ENCODE assay signal across 15 cellular contexts in the genomic region with DNA sequence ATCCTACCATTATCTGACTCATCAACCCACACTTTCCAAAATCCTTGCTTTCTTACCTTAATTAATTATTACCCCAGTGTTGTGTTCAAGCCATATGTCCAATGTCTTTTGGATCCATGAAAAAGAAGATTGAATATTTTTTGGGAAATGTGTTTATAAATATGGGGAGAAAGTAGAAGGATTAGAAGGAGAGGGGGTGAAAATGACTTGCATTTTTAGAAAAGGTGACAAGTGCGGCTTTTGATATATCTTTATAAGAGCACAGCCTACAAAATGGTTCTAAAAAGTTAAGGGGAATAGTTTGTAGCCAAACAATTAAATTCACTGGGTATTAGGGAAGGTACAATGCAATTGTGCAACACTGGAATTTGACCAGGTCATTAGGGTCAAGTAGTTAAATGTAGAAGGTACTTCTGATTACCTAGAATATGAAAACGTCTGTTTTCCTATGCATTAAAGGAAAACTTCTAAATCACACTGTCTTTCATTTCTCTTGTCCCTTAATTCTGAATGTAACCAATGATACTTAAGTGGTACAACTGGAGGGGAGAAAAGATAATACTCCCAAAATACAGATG. TPM values are rescaled to one million over a fixed set of nuclear protein-coding genes. Genes with fewer than 3 reads are reported as not detected.
A peak's percentile ranks its signal among the peaks of the same experiment; 100 is the strongest.
DNase-seq lines count a peak whose midpoint lies in the region; ATAC-seq and TF ChIP-seq lines count a peak whose summit lies in the region.
"Had no signal": no experiment of that assay in that cellular context is flagged by ENCODE, and none has a peak within 500 bp of the region (broad histone marks: within the 10 kb centered on the region; RNA-seq: fewer than 3 reads in every experiment).

No MANE protein-coding gene starts in this region.

- no peaks in the 10 kb centered on the region for H3K9me2 ChIP-seq in PC-9 (ENCODE audit: insufficient read depth)

- no peak overlapping the region for H3K4me3 ChIP-seq in breast epithelium
- no peak overlapping the region for H3K4me3 ChIP-seq in PC-9
- H3K4me3 ChIP-seq in effector memory CD4-positive, alpha-beta T cell (ENCODE audit: insufficient read depth, low read depth, low read length, poor library complexity, severe bottlenecking) = no peak overlapping the region
- H3K4me3 ChIP-seq: prostate gland had no signal

- no peak overlapping the region for H2AFZ ChIP-seq in PC-9

- POLR2A ChIA-PET in MCF 10A (lab: Yijun Ruan, JAX) = interaction anchor here (0.5 to 0.6 kb wide), 2 partner anchors 54 to 557 kb away, joined by 3 to 4 read pairs; no protein-coding TSS in a partner anchor
- POLR2A ChIA-PET in PC-9 (lab: Charles Lee; ENCODE audit: unreplicated experiment) = interaction anchor here (0.6 kb wide), 1 partner anchor 39 kb away, joined by 11 read pairs; no protein-coding TSS in a partner anchor

- H3K4me3 Mint-ChIP-seq in MCF 10A (ENCODE audit: unreplicated experiment) = no peak overlapping the region
- peak overlapping the region; percentile 44 to 57 for H3K4me3 Mint-ChIP-seq in stimulated activated naive CD8-positive, alpha-beta T cell treated with anti-CD3 and anti-CD28 coated beads, Interleukin-15, amount 100 ng/mL, for 72 hours
- H3K4me3 Mint-ChIP-seq: endodermal cell had no signal

- H3K27me3 ChIP-seq in breast epithelium = no peaks in the 10 kb centered on the region
- H3K27me3 ChIP-seq in PC-9 (ENCODE audit: insufficient read depth, low read depth) = no peaks in the 10 kb centered on the region
- no peaks in the 10 kb centered on the region for H3K27me3 ChIP-seq in effector memory CD4-positive, alpha-beta T cell (replicated peaks; ENCODE audit: control insufficient read depth, insufficient read depth, low read length, poor library complexity, severe bottlenecking)

- H3K9me3 ChIP-seq in breast epithelium (no peaks in the 10 kb centered on the region), PC-9 (ENCODE audit: insufficient read depth, low read depth) (no peaks in the 10 kb centered on the region)
- H3K9me3 ChIP-seq in effector memory CD4-positive, alpha-beta T cell (ENCODE audit: control insufficient read depth, low read length) = no peaks in the 10 kb centered on the region
- H3K9me3 ChIP-seq: prostate gland had no signal

- peaks cover 20% of the 10 kb centered on the region for H3K4me1 Mint-ChIP-seq in MCF 10A (ENCODE audit: insufficient read depth, unreplicated experiment)
- peaks cover 59% of the 10 kb centered on the region for H3K4me1 Mint-ChIP-seq in stimulated activated naive CD8-positive, alpha-beta T cell treated with anti-CD3 and anti-CD28 coated beads, Interleukin-15, amount 100 ng/mL, for 72 hours

- no peaks in the 10 kb centered on the region for H3K79me2 ChIP-seq in PC-9 (ENCODE audit: low read depth)

- peaks cover 11% of the 10 kb centered on the region; the same call in 1 of the 2 replicates for H3F3A ChIP-seq in PC-9 (ENCODE audit: insufficient read depth, low read depth)

- TF ChIP-seq POLR2A in breast epithelium (IDR thresholded peaks at IDR 0.05) = no peak

- TF ChIP-seq CTCF in MCF 10A (IDR thresholded peaks at IDR 0.05; ENCODE audit: unreplicated experiment) (no peak), breast epithelium (IDR thresholded peaks at IDR 0.05) (no peak), PC-9 (conservative IDR thresholded peaks at IDR 0.05) (no peak)

- no peak overlapping the region for H3K4me2 ChIP-seq in PC-9

- CTCF ChIA-PET in MCF 10A (lab: Yijun Ruan, JAX) = no interaction called here
- CTCF ChIA-PET in PC-9 (lab: Charles Lee) = no interaction called here

- no peaks in the 10 kb centered on the region for H3K36me3 ChIP-seq in breast epithelium
- H3K36me3 ChIP-seq in PC-9 (ENCODE audit: low read depth) = no peaks in the 10 kb centered on the region
- no peaks in the 10 kb centered on the region for H3K36me3 ChIP-seq in effector memory CD4-positive, alpha-beta T cell (ENCODE audit: control insufficient read depth, insufficient read depth, low read length)
- H3K36me3 ChIP-seq: prostate gland had no signal

- no peaks in the 10 kb centered on the region for H4K20me1 ChIP-seq in PC-9 (ENCODE audit: insufficient read depth)

- H3K36me3 Mint-ChIP-seq in MCF 10A (ENCODE audit: insufficient read depth, unreplicated experiment) = no peaks in the 10 kb centered on the region

- BruUV-seq in MCF 10A (replicated peaks; lab: Mats Ljungman, UMichigan) = no TSS peak
- BruUV-seq in PC-9 (replicated peaks; lab: Mats Ljungman, UMichigan) = no TSS peak

- H3K27me3 Mint-ChIP-seq in MCF 10A (ENCODE audit: insufficient read depth, unreplicated experiment) = no peaks in the 10 kb centered on the region
- no peaks in the 10 kb centered on the region for H3K27me3 Mint-ChIP-seq in stimulated activated naive CD8-positive, alpha-beta T cell treated with anti-CD3 and anti-CD28 coated beads, Interleukin-15, amount 100 ng/mL, for 72 hours

- H3K27ac ChIP-seq in breast epithelium (no peak overlapping the region), PC-9 (0 out of 2 replicates have a peak overlapping the region, but pooled peaks have one; percentile 4)
- H3K27ac ChIP-seq in effector memory CD4-positive, alpha-beta T cell (ENCODE audit: insufficient read depth, low read length, poor library complexity, severe bottlenecking) = no peak overlapping the region
- H3K27ac ChIP-seq: prostate gland had no signal

- H3K9me3 Mint-ChIP-seq in MCF 10A (ENCODE audit: unreplicated experiment) = no peaks in the 10 kb centered on the region
- peaks cover 0 to 4% of the 10 kb centered on the region in 2 donors for H3K9me3 Mint-ChIP-seq in stimulated activated naive CD8-positive, alpha-beta T cell treated with anti-CD3 and anti-CD28 coated beads, Interleukin-15, amount 100 ng/mL, for 72 hours

- H3K27ac Mint-ChIP-seq in MCF 10A (ENCODE audit: low read depth, unreplicated experiment) = no peak overlapping the region
- H3K27ac Mint-ChIP-seq in stimulated activated naive CD8-positive, alpha-beta T cell treated with anti-CD3 and anti-CD28 coated beads, Interleukin-15, amount 100 ng/mL, for 72 hours = peak overlapping the region in 1 of 2 donors; percentile 68
- H3K27ac Mint-ChIP-seq: endodermal cell had no signal

- DNase-seq in MCF 10A (ENCODE audit: unreplicated experiment) (peak; percentile 1), breast epithelium (ENCODE audit: low spot score in 2 of 2) (no peak), PC-9 (no peak), dermis microvascular lymphatic vessel endothelial cell (ENCODE audit: low read depth in 2 of 2) (peak; percentile 3 to 12), D341Med (ENCODE audit: low spot score) (no peak)
- DNase-seq in stimulated activated naive CD8-positive, alpha-beta T cell treated with anti-CD3 and anti-CD28 coated beads, Interleukin-15, amount 100 ng/mL, for 72 hours = no peak
- no peak for DNase-seq in activated effector memory CD4-positive, alpha-beta T cell treated with Interleukin-2 at 50 U/mL for 16 hours
- DNase-seq in effector memory CD4-positive, alpha-beta T cell = no peak
- DNase-seq: DMS79; endodermal cell; NCI-H2029 treated with DMSO at 0.1 percent for 48 hours; NCI-H748 treated with DMSO at 0.1 percent for 48 hours; Right ventricle myocardium superior; stimulated activated CD4-positive, alpha-beta T cell treated with anti-CD3 and anti-CD28 coated beads, Interleukin-2, amount 100 ng/mL, for 24 hours had no signal

- H3K4me1 ChIP-seq in breast epithelium = no peaks in the 10 kb centered on the region
- H3K4me1 ChIP-seq in PC-9 (replicated peaks; ENCODE audit: insufficient read depth) = peaks cover 10% of the 10 kb centered on the region
- no peaks in the 10 kb centered on the region for H3K4me1 ChIP-seq in effector memory CD4-positive, alpha-beta T cell (ENCODE audit: control insufficient read depth, insufficient read depth, low read length, poor library complexity, severe bottlenecking)
- H3K4me1 ChIP-seq: prostate gland had no signal

- intact Hi-C loops in MCF 10A (cut with micrococcal nuclease) (no loop called here), breast epithelium (cut with DNase I; ENCODE audit: low total_unique reads) (no loop called here), PC-9 (cut with micrococcal nuclease; ENCODE audit: unreplicated experiment) (no loop called here)

- ATAC-seq in stimulated activated naive CD8-positive, alpha-beta T cell treated with anti-CD3 and anti-CD28 coated beads, Interleukin-15, amount 100 ng/mL, for 72 hours = no peak

RNA-seq across cellular contexts. Expression of a gene that starts 44.4 kb away (rescaled TPM):
- total RNA-seq in MCF 10A (2022) (15.0 and 21.6 TPM in 2 replicates), breast epithelium (10 to 100 TPM; 12.8 to 20.0 (median 17.0) TPM), PC-9 (2021) (27.3 and 31.4 TPM in 2 replicates), dermis microvascular lymphatic vessel endothelial cell (3.6 and 6.4 TPM in 2 replicates)

Comparison
In these comparisons a context has a peak if more than half of its experiments do, and no peak if none do; other contexts are left out.
1. DNase-seq: peak in MCF 10A (single experiment) and dermis microvascular lymphatic vessel endothelial cell (2 of 2); none in breast epithelium (0 of 2), PC-9 (0 of 2), stimulated activated naive CD8-positive, alpha-beta T cell treated with anti-CD3 and anti-CD28 coated beads, Interleukin-15, amount 100 ng/mL, for 72 hours (0 of 2), activated effector memory CD4-positive, alpha-beta T cell treated with Interleukin-2 at 50 U/mL for 16 hours (single experiment), D341Med (single experiment) and effector memory CD4-positive, alpha-beta T cell (0 of 3).